Comparison of ENCODE assay signal across 8 cellular contexts in the genomic region with DNA sequence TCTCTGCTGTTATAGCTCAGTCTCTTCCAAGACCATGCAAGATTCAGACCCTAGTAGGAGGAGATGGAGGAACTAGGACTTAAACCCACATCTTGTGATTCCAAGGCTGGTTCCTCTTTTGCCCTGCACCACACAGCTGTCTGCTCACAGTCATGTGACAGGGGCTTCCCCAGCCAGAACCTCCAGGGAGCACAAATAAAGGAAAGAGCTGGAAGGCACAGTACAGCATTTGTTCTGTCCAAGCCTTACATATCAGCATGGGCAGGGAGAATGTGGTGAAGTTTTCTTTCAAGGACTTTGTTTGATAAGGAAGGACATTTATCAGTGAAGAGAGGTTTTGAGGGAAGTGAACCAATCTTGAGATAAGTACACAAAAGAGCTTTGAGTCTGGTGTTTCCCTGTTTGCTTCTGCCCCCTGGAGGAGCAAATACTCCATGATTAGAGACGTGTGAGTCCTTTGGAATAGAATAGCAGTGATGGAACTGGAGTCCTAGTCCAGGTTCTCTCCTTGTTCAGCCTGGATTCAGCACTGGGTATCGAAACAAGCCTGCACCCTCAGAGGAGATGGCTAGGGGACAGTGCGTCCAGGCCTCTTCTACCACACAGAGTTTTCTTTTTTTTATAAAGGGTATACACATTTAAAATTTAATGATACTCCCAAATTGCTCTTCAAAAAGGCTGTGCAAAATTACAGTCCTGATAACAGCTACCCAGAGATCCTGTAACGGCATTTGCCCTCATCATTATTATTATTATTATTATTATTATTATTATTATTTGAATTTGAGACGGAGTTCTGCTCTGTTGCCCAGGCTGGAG. TPM values are rescaled to one million over a fixed set of nuclear protein-coding genes. Genes with fewer than 3 reads are reported as not detected.
DNase-seq lines count a peak whose midpoint lies in the region; ATAC-seq and TF ChIP-seq lines count a peak whose summit lies in the region.

No MANE protein-coding gene starts in this region.

- peaks cover 23% of the 10 kb centered on the region for H3K36me3 ChIP-seq in A673 (ENCODE audit: insufficient read depth, low read length, poor library complexity, severe bottlenecking)
- 0 out of 2 replicates have a peak, but pooled peaks cover 8% of the 10 kb centered on the region for H3K36me3 ChIP-seq in MM.1S (replicated peaks; ENCODE audit: insufficient read depth, low read length)

- peak overlapping the region; percentile 42 for H3K4me2 ChIP-seq in MM.1S (ENCODE audit: low read depth, low read length)

- intact Hi-C loops in A673 (cut with micrococcal nuclease; ENCODE audit: unreplicated experiment) = loop anchor here (2.0 to 5.0 kb wide), 3 partner anchors 88 to 251 kb away; a partner anchor contains a TSS

- H3F3A ChIP-seq in MM.1S (ENCODE audit: insufficient read depth, low read length) = peaks cover 11% of the 10 kb centered on the region; the same call in 1 of the 2 replicates

- no peaks in the 10 kb centered on the region for H4K20me1 ChIP-seq in MM.1S (ENCODE audit: insufficient read depth, low read length)

- peaks cover 3% of the 10 kb centered on the region; the same call in 1 of the 2 replicates for H3K79me2 ChIP-seq in MM.1S (ENCODE audit: low read length)

- H3K27me3 ChIP-seq in A673 (replicated peaks; ENCODE audit: insufficient read depth, low read depth, low read length, poor library complexity) (no peaks in the 10 kb centered on the region), MM.1S (replicated peaks; ENCODE audit: insufficient read depth, low read length) (no peaks in the 10 kb centered on the region)

- in situ Hi-C loops in T47D (cut with HindIII; ENCODE audit: low pct_unique_long_range_greater_than_20kb, low sequenced_read_pairs) = no loop called here

- no peaks in the 10 kb centered on the region for H3K9me3 ChIP-seq in A673 (ENCODE audit: low read depth, low read length, poor library complexity, severe bottlenecking)
- H3K9me3 ChIP-seq in MM.1S (replicated peaks; ENCODE audit: insufficient read depth, low read length) = no peaks in the 10 kb centered on the region

- BruUV-seq in A673 (replicated peaks; lab: Mats Ljungman, UMichigan) = no TSS peak

- H3K4me3 ChIP-seq in A673 (ENCODE audit: low read depth, low read length, poor library complexity, severe bottlenecking) (no peak overlapping the region), MM.1S (ENCODE audit: low read length) (no peak overlapping the region), skin epidermis (no peak overlapping the region)

- H3K9ac ChIP-seq in MM.1S (ENCODE audit: low read length) = peak overlapping the region; percentile 4; the same call in 1 of the 2 replicates

- DNase-seq in A673 (ENCODE audit: low spot score) = peak; percentile 88
- DNase-seq in GM10266 (ENCODE audit: extremely low spot score) = peak; percentile 71
- peak; percentile 77 for DNase-seq in MM.1S
- DNase-seq in SKM-1 treated with dmso at 0.1 percent for 144 hours (lab: John Stamatoyannopoulos, UW; ENCODE audit: unreplicated experiment) = peak; percentile 93
- DNase-seq in T47D (ENCODE audit: low read depth in 1 of 2, low spot score in 1 of 2) = peak; percentile 35 to 71
- DNase-seq in inferior parietal cortex (ENCODE audit: extremely low spot score) = peak; percentile 93

- ATAC-seq in HG02571 (IDR thresholded peaks at IDR 0.05; ENCODE audit: unreplicated experiment) = peak; percentile 86

- H3K9me2 ChIP-seq in MM.1S (replicated peaks; ENCODE audit: insufficient read depth, low read length) = no peaks in the 10 kb centered on the region

- CTCF ChIA-PET in A673 (lab: Charles Lee) = interaction anchor here (0.6 to 1.6 kb wide), 8 partner anchors 10 to 445 kb away, joined by 3 to 15 read pairs (median 4); no protein-coding TSS in a partner anchor

- H3K27ac ChIP-seq in A673 (ENCODE audit: low read depth, low read length, poor library complexity, severe bottlenecking) (peak overlapping the region; percentile 41), MM.1S (ENCODE audit: low read length) (peak overlapping the region; percentile 54; the same call in 1 of the 2 replicates), skin epidermis (peak overlapping the region in 19 of 21 experiments; percentile 37 to 87 (median 70))

- POLR2A ChIA-PET in A673 (lab: Charles Lee; ENCODE audit: low non-redundant PET) = interaction anchor here (0.6 to 0.7 kb wide), 2 partner anchors 256 to 269 kb away, joined by 3 read pairs; a partner anchor contains a TSS

- H3K4me1 ChIP-seq in A673 (ENCODE audit: insufficient read depth, low read length, poor library complexity, severe bottlenecking) (peaks cover 8% of the 10 kb centered on the region), MM.1S (ENCODE audit: low read length) (peaks cover 14% of the 10 kb centered on the region)

- TF ChIP-seq CTCF in A673 (conservative IDR thresholded peaks at IDR 0.05; ENCODE audit: low read depth, low read length) (peak; percentile 80), GM10266 (IDR thresholded peaks at IDR 0.05; ENCODE audit: control insufficient read depth, insufficient read depth, low read depth, missing control alignments) (peak; percentile 53), MM.1S (IDR thresholded peaks at IDR 0.05; ENCODE audit: low read length) (peak; percentile 79)

- 0 out of 2 replicates have a peak overlapping the region, but pooled peaks have one; percentile 26 for H2AFZ ChIP-seq in MM.1S (ENCODE audit: low read length)

RNA-seq across cellular contexts. Expression of a gene that starts 24.6 kb away (rescaled TPM):
- 0.85 and 1.2 TPM in 2 replicates for total RNA-seq in A673 (2021)

RNA-seq across cellular contexts. Expression of a gene that starts 42.4 kb away (rescaled TPM):
- 55.1 and 57.5 TPM in 2 replicates for total RNA-seq in A673 (2021)
